Comparison of ENCODE assay signal across 10 cellular contexts in genomic region chr1:93904228-93904627, GRCh38. TPM values are rescaled to one million over a fixed set of nuclear protein-coding genes. Genes with fewer than 3 reads are reported as not detected.
DNase-seq lines count a peak whose midpoint lies in the region; ATAC-seq and TF ChIP-seq lines count a peak whose summit lies in the region.
"Had no signal": no experiment of that assay in that cellular context is flagged by ENCODE, and none has a peak within 500 bp of the region (broad histone marks: within the 10 kb centered on the region; RNA-seq: fewer than 3 reads in every experiment).

No MANE protein-coding gene starts in this region.

- peaks cover 0 to 5% (median 0%) of the 10 kb centered on the region in 3 donors for H3K27me3 Mint-ChIP-seq in immature natural killer cell (ENCODE audit: low read depth in 3 of 3)

- peaks cover 96% of the 10 kb centered on the region for H3K79me2 ChIP-seq in GM23248 (ENCODE audit: insufficient read depth)

- peak overlapping the region; percentile 80 to 95 (median 91) for H3K27ac Mint-ChIP-seq in immature natural killer cell

- H3K4me1 ChIP-seq in BLaER1 (peaks cover 38% of the 10 kb centered on the region), GM23248 (ENCODE audit: insufficient read depth) (peaks cover 35% of the 10 kb centered on the region), esophagus muscularis mucosa (peaks cover 13 to 28% (median 21%) of the 10 kb centered on the region in 4 donors)

- H3F3A ChIP-seq in GM23248 (ENCODE audit: insufficient read depth): peaks cover 20% of the 10 kb centered on the region; the same call in 1 of the 2 replicates

- H3K9me2 ChIP-seq in GM23248 (ENCODE audit: insufficient read depth): no peaks in the 10 kb centered on the region

- H3K9ac ChIP-seq in BLaER1 (no peak overlapping the region), GM23248 (no peak overlapping the region)

- peaks cover 4 to 13% (median 10%) of the 10 kb centered on the region in 3 donors for H3K36me3 Mint-ChIP-seq in immature natural killer cell

- no peak overlapping the region for H2AFZ ChIP-seq in GM23248

- H3K9me3 ChIP-seq in BLaER1: no peaks in the 10 kb centered on the region
- no peaks in the 10 kb centered on the region for H3K9me3 ChIP-seq in GM23248 (ENCODE audit: low read depth)
- H3K9me3 ChIP-seq in esophagus muscularis mucosa: no peaks in the 10 kb centered on the region

- H3K9me3 Mint-ChIP-seq in immature natural killer cell: no peaks in the 10 kb centered on the region

- no peak for TF ChIP-seq EP300 in esophagus muscularis mucosa (IDR thresholded peaks at IDR 0.05)

- TF ChIP-seq POLR2A in esophagus muscularis mucosa (IDR thresholded peaks at IDR 0.05; ENCODE audit: low read depth): no peak

- 77 to 83% methylated on average over 2 of the region's 2 CpGs for WGBS in GM23248 (ENCODE audit: low coverage in 1 of 2, low lambda C conversion rate in 2 of 2, missing lambda C conversion rate in 2 of 2), 2 experiments
- 67% methylated on average over 2 of the region's 2 CpGs for WGBS in esophagus muscularis mucosa

- no peaks in the 10 kb centered on the region for H4K20me1 ChIP-seq in BLaER1
- H4K20me1 ChIP-seq in GM23248 (ENCODE audit: insufficient read depth): 0 out of 2 replicates have a peak, but pooled peaks cover 5% of the 10 kb centered on the region

- H3K4me2 ChIP-seq in BLaER1 (peak overlapping the region; percentile 43), GM23248 (ENCODE audit: unreplicated experiment) (no peak overlapping the region)

- H3K4me3 ChIP-seq in BLaER1 (no peak overlapping the region), GM23248 (no peak overlapping the region), esophagus muscularis mucosa (no peak overlapping the region)

- ATAC-seq in GM19324 (IDR thresholded peaks at IDR 0.05; ENCODE audit: low FRiP score, unreplicated experiment): no peak

- TF ChIP-seq CTCF in esophagus muscularis mucosa (IDR thresholded peaks at IDR 0.05): no peak

- peaks cover 40 to 47% of the 10 kb centered on the region in 2 donors for H3K4me1 Mint-ChIP-seq in immature natural killer cell

- intact Hi-C loops in esophagus muscularis mucosa (cut with DNase I): no loop called here

- in situ Hi-C loops in GM23248 (cut with MboI): no loop called here

- H3K27ac ChIP-seq in BLaER1 (0 out of 2 replicates have a peak overlapping the region, but pooled peaks have one; percentile 0), GM23248 (no peak overlapping the region), esophagus muscularis mucosa (replicated peaks in 1 of 4) (no peak overlapping the region)

- DNase-seq in GM23248: peak; percentile 10
- peak; percentile 78 for DNase-seq in SKM-1 (lab: John Stamatoyannopoulos, UW; ENCODE audit: unreplicated experiment)
- DNase-seq in immature natural killer cell: peak; percentile 20 to 33 (median 21)
- DNase-seq in esophagus muscularis mucosa (ENCODE audit: extremely low spot score): no peak
- DNase-seq in stimulated activated CD4-positive, alpha-beta T cell treated with anti-CD3 and anti-CD28 coated beads, Interleukin-12 subunit alpha, Interleukin-12 subunit beta, amount 100 ng/mL, for 4 hours: no peak
- no peak for DNase-seq in NCI-H774 (lab: John Stamatoyannopoulos, UW)
- DNase-seq: cortex of kidney, hippocampal formation had no signal

- H3K36me3 ChIP-seq in BLaER1 (peaks cover 16% of the 10 kb centered on the region; the same call in 1 of the 2 replicates), GM23248 (ENCODE audit: low read depth) (peaks cover 30% of the 10 kb centered on the region), esophagus muscularis mucosa (peaks cover 0 to 19% (median 9%) of the 10 kb centered on the region in 4 donors)

- H3K27me3 ChIP-seq in BLaER1 (no peaks in the 10 kb centered on the region), GM23248 (replicated peaks; ENCODE audit: insufficient read depth) (no peaks in the 10 kb centered on the region), esophagus muscularis mucosa (no peaks in the 10 kb centered on the region)

- peak overlapping the region; percentile 54 to 78 (median 68) for H3K4me3 Mint-ChIP-seq in immature natural killer cell

RNA-seq across cellular contexts. Expression of gene GCLM, which starts 5.0 kb away (rescaled TPM):
- 30.6 and 32.7 TPM in 2 replicates for total RNA-seq in GM23248 (2014; rRNA removed; shearing (Covaris generic))
- polyA plus RNA-seq in GM23248 (2016; fragmentation: Nextera tagmentation; extraction: Ambion mirVana) (66.5 and 69.0 TPM in 2 replicates), immature natural killer cell (10 to 100 TPM; 14.7 to 30.6 (median 20.9) TPM)
- 10 to 100 TPM in 1 of 4 donors, 1 to 10 TPM in 3; 4.2 to 18.4 (median 6.3) TPM for total RNA-seq in esophagus muscularis mucosa

RNA-seq across cellular contexts. Expression of gene DNTTIP2, which starts 25.2 kb away (rescaled TPM):
- 31.1 and 35.8 TPM in 2 replicates for total RNA-seq in GM23248 (2014; rRNA removed; shearing (Covaris generic))
- 52.8 and 62.1 TPM in 2 replicates for polyA plus RNA-seq in GM23248 (2016; fragmentation: Nextera tagmentation; extraction: Ambion mirVana)
- 10 to 100 TPM; 73.8 to 95.4 (median 74.0) TPM for polyA plus RNA-seq in immature natural killer cell
- total RNA-seq in esophagus muscularis mucosa: 10 to 100 TPM; 23.3 to 43.4 (median 31.4) TPM

Comparison
In these comparisons a context has a peak if more than half of its experiments do, and no peak if none do; other contexts are left out.
1. DNase-seq: peak in GM23248 (single experiment), SKM-1 (single experiment) and immature natural killer cell (3 of 3); none in esophagus muscularis mucosa (single experiment), stimulated activated CD4-positive, alpha-beta T cell treated with anti-CD3 and anti-CD28 coated beads, Interleukin-12 subunit alpha, Interleukin-12 subunit beta, amount 100 ng/mL, for 4 hours (single experiment) and NCI-H774 (single experiment).